8 cellular contexts compared by ENCODE assay signal in genomic region chr5:75236322-75237316, GRCh38. TPM values are rescaled to one million over a fixed set of nuclear protein-coding genes. Genes with fewer than 3 reads are reported as not detected.
DNase-seq lines count a peak whose midpoint lies in the region; ATAC-seq and TF ChIP-seq lines count a peak whose summit lies in the region.

TSS of gene ANKRD31 (minus strand) at chr5:75236878. CDS start at chr5:75236686, 192 bp downstream.

- WGBS in ectodermal cell, 2 experiments: 12 to 14% methylated on average over 56 to 57 of the region's 58 CpGs

- ATAC-seq in CD4-positive, alpha-beta T cell (ENCODE audit: poor library complexity): peak; percentile 98
- ATAC-seq in GM19351 (IDR thresholded peaks at IDR 0.05; ENCODE audit: unreplicated experiment) (peak; percentile 96), HG03520 (IDR thresholded peaks at IDR 0.05; ENCODE audit: unreplicated experiment) (peak; percentile 99)
- peak; percentile 99 for ATAC-seq in activated CD8-positive, alpha-beta T cell treated with anti-CD3 and anti-CD28 coated beads for 36 hours

- peak within 1 kb of the TSS; percentile 54 for H3K4me3 ChIP-seq in ectodermal cell (ENCODE audit: insufficient read depth, low read depth, low read length)

- H3K9me3 ChIP-seq in CD4-positive, alpha-beta T cell (ENCODE audit: control insufficient read depth, low read length): no peaks in the 10 kb centered on the region
- H3K9me3 ChIP-seq in ectodermal cell (ENCODE audit: control insufficient read depth, low read length): no peaks in the 10 kb centered on the region

- H3K4me1 Mint-ChIP-seq in CD4-positive, alpha-beta T cell (ENCODE audit: low read depth): peaks cover 19% of the 10 kb centered on the region
- peaks cover 10% of the 10 kb centered on the region for H3K4me1 Mint-ChIP-seq in activated CD8-positive, alpha-beta T cell treated with anti-CD3 and anti-CD28 coated beads for 36 hours (ENCODE audit: low read depth)

- no peaks in the 10 kb centered on the region for H3K36me3 ChIP-seq in ectodermal cell (ENCODE audit: control insufficient read depth, insufficient read depth, low read length)

- H3K27ac Mint-ChIP-seq in CD4-positive, alpha-beta T cell: peak within 1 kb of the TSS; percentile 94
- peak within 1 kb of the TSS; percentile 99 for H3K27ac Mint-ChIP-seq in activated CD8-positive, alpha-beta T cell treated with anti-CD3 and anti-CD28 coated beads for 36 hours

- H3K27me3 Mint-ChIP-seq in CD4-positive, alpha-beta T cell: no peaks in the 10 kb centered on the region
- H3K27me3 Mint-ChIP-seq in activated CD8-positive, alpha-beta T cell treated with anti-CD3 and anti-CD28 coated beads for 36 hours: no peaks in the 10 kb centered on the region

- intact Hi-C loops in CD4-positive, alpha-beta T cell (cut with DNase I, micrococcal nuclease): loop anchor here (1.0 to 10.0 kb wide), 12 partner anchors 29 to 938 kb away; partner anchors contain the start of genes HMGCR (in 2 of the 2), CERT1 (in 1 of the 2), GFM2 (in 1 of the 2) and HEXB (in 1 of the 2)
- intact Hi-C loops in activated CD8-positive, alpha-beta T cell treated with anti-CD3 and anti-CD28 coated beads for 36 hours (cut with micrococcal nuclease): loop anchor here (2.0 to 10.0 kb wide), 3 partner anchors 100 to 428 kb away; partner anchors contain the start of genes GCNT4 and HMGCR

- POLR2A ChIA-PET in CD4-positive, alpha-beta T cell (lab: Charles Lee): interaction anchor here (0.5 to 5.7 kb wide), 35 partner anchors 9 to 1738 kb away, joined by 3 to 182 read pairs (median 4); partner anchors contain the start of genes BTF3, CERT1, ENC1 and GCNT4
- POLR2A ChIA-PET in activated CD8-positive, alpha-beta T cell treated with anti-CD3 and anti-CD28 coated beads for 36 hours (lab: Charles Lee): interaction anchor here (0.6 to 2.5 kb wide), 20 partner anchors 26 to 372 kb away, joined by 3 to 13 read pairs (median 4); partner anchors contain the start of genes GCNT4 and HMGCR

- H3K36me3 Mint-ChIP-seq in CD4-positive, alpha-beta T cell (ENCODE audit: low read depth): no peaks in the 10 kb centered on the region
- no peaks in the 10 kb centered on the region for H3K36me3 Mint-ChIP-seq in activated CD8-positive, alpha-beta T cell treated with anti-CD3 and anti-CD28 coated beads for 36 hours (ENCODE audit: low read depth)

- H3K4me1 ChIP-seq in ectodermal cell (ENCODE audit: control insufficient read depth, insufficient read depth, low read length): no peaks in the 10 kb centered on the region

- peak within 1 kb of the TSS; percentile 58 for H3K27ac ChIP-seq in CD4-positive, alpha-beta T cell (ENCODE audit: low read depth, low read length)
- H3K27ac ChIP-seq in ectodermal cell (ENCODE audit: insufficient read depth, low read depth, low read length, poor library complexity, severe bottlenecking): no peak within 1 kb of the TSS

- no peaks in the 10 kb centered on the region for H3K9me3 Mint-ChIP-seq in CD4-positive, alpha-beta T cell
- H3K9me3 Mint-ChIP-seq in activated CD8-positive, alpha-beta T cell treated with anti-CD3 and anti-CD28 coated beads for 36 hours: no peaks in the 10 kb centered on the region

- CTCF ChIA-PET in CD4-positive, alpha-beta T cell (lab: Charles Lee): interaction anchor here (0.6 to 2.0 kb wide), 35 partner anchors 12 to 1672 kb away, joined by 3 to 14 read pairs (median 4); partner anchors contain the start of genes GCNT4, GFM2, HMGCR and NSA2
- CTCF ChIA-PET in activated CD8-positive, alpha-beta T cell treated with anti-CD3 and anti-CD28 coated beads for 36 hours (lab: Charles Lee): interaction anchor here (0.6 to 4.2 kb wide), 36 partner anchors 10 to 470 kb away, joined by 3 to 47 read pairs (median 4); partner anchors contain the start of genes GCNT4, GFM2, HMGCR and NSA2

- H3K4me3 Mint-ChIP-seq in CD4-positive, alpha-beta T cell: peak within 1 kb of the TSS; percentile 96
- H3K4me3 Mint-ChIP-seq in activated CD8-positive, alpha-beta T cell treated with anti-CD3 and anti-CD28 coated beads for 36 hours: peak within 1 kb of the TSS; percentile 96

- TF ChIP-seq CTCF in CD4-positive, alpha-beta T cell (IDR thresholded peaks at IDR 0.05): peak; percentile 80
- TF ChIP-seq CTCF in activated CD8-positive, alpha-beta T cell treated with anti-CD3 and anti-CD28 coated beads for 36 hours (IDR thresholded peaks at IDR 0.05): peak; percentile 76

- peak; percentile 80 to 93 (median 89) for DNase-seq in CD4-positive, alpha-beta T cell
- DNase-seq in NCI-H774 (lab: John Stamatoyannopoulos, UW): peak; percentile 76
- peak; percentile 88 for DNase-seq in activated CD8-positive, alpha-beta T cell treated with anti-CD3 and anti-CD28 coated beads for 36 hours
- DNase-seq in lung microvascular endothelial cell (ENCODE audit: low read depth in 2 of 2): peak; percentile 75 to 84
- peak; percentile 81 to 83 (median 82) for DNase-seq in stimulated activated CD4-positive, alpha-beta T cell treated with anti-CD3 and anti-CD28 coated beads, TNF-alpha, amount 100 ng/mL, for 4 hours (ENCODE audit: low read depth in 3 of 3)

- no peaks in the 10 kb centered on the region for H3K27me3 ChIP-seq in CD4-positive, alpha-beta T cell (ENCODE audit: control insufficient read depth, insufficient read depth, low read length)
- no peaks in the 10 kb centered on the region for H3K27me3 ChIP-seq in ectodermal cell (ENCODE audit: control insufficient read depth, insufficient read depth, low read length, poor library complexity, severe bottlenecking)

RNA-seq across cellular contexts. Expression of gene ANKRD31, which starts in this region (rescaled TPM):
- under 1 TPM; 0.55 to 0.56 TPM for total RNA-seq in CD4-positive, alpha-beta T cell
- total RNA-seq in activated CD8-positive, alpha-beta T cell treated with anti-CD3 and anti-CD28 coated beads for 36 hours: under 1 TPM; 0.94 to 0.99 TPM
- polyA plus RNA-seq in ectodermal cell (2013, experiment 1 of 4): 0.28 TPM
- polyA plus RNA-seq in ectodermal cell (2013, experiment 2 of 4): 0.25 TPM
- polyA plus RNA-seq in ectodermal cell (2013, experiment 3 of 4): 0.32 TPM
- polyA plus RNA-seq in ectodermal cell (2013, experiment 4 of 4): 0.16 TPM
- not detected in 2 replicates for total RNA-seq in lung microvascular endothelial cell

Comparison
In these comparisons a context has a peak if more than half of its experiments do, and no peak if none do; other contexts are left out.
1. Peak in DNase-seq, ATAC-seq and H3K27ac ChIP-seq in CD4-positive, alpha-beta T cell; RNA of the gene not detected or under 1 TPM.
2. Peak in DNase-seq and ATAC-seq in activated CD8-positive, alpha-beta T cell treated with anti-CD3 and anti-CD28 coated beads for 36 hours; RNA of the gene not detected or under 1 TPM.
3. Peak in DNase-seq in lung microvascular endothelial cell; RNA of the gene not detected or under 1 TPM.